ENCODE assay signal across 8 cellular contexts in genomic region chr11:125111341-125112234, GRCh38.
A peak's percentile ranks its signal among the peaks of the same experiment; 100 is the strongest.
DNase-seq lines count a peak whose midpoint lies in the region; ATAC-seq lines count a peak whose summit lies in the region.

Gene TMEM218, minus strand, starts transcription at chr11:125111626. Its CDS starts 9,385 bp downstream, at chr11:125102241.

- ATAC-seq in GM19372 (IDR thresholded peaks at IDR 0.05; ENCODE audit: low read depth, unreplicated experiment) = peak; percentile 97
- peak; percentile 97 for ATAC-seq in HG03558 (IDR thresholded peaks at IDR 0.05; ENCODE audit: extremely low read depth, unreplicated experiment)

- peak; percentile 73 to 100 (median 97) for DNase-seq in C1 segment of cervical spinal cord (lab: John Stamatoyannopoulos, UW)
- DNase-seq in NCI-H748 treated with DMSO at 0.1 percent for 48 hours (lab: John Stamatoyannopoulos, UW) = peak; percentile 90
- DNase-seq in activated CD4-positive, alpha-beta T cell treated with anti-CD3 and anti-CD28 coated beads, Interleukin-2, amount 50 U/mL, for 24 hours (ENCODE audit: low read depth in 1 of 2, low spot score in 1 of 2) = peak; percentile 87 to 95
- DNase-seq in dedifferentiated amniotic fluid mesenchymal stem cell (ENCODE audit: extremely low spot score) = peak; percentile 99
- DNase-seq in left kidney (ENCODE audit: low read depth, low spot score) = peak; percentile 99
- peak; percentile 96 for DNase-seq in stimulated activated CD4-positive, alpha-beta T cell treated with anti-CD3 and anti-CD28 coated beads, Interleukin-2, amount 100 ng/mL, for 24 hours

Comparison
In these comparisons a context has a peak if more than half of its experiments do, and no peak if none do; other contexts are left out.
1. Peak in every context shown above with its lines: DNase-seq and ATAC-seq.